18 cellular contexts compared by ENCODE assay signal in genomic region chr17:14080847-14081251, GRCh38. TPM values are rescaled to one million over a fixed set of nuclear protein-coding genes. Genes with fewer than 3 reads are reported as not detected.
DNase-seq lines count a peak whose midpoint lies in the region; ATAC-seq, FAIRE-seq and TF ChIP-seq lines count a peak whose summit lies in the region.
"Had no signal": no experiment of that assay in that cellular context is flagged by ENCODE, and none has a peak within 500 bp of the region (broad histone marks: within the 10 kb centered on the region; RNA-seq: fewer than 3 reads in every experiment).

No MANE protein-coding gene starts in this region.

- no peak for TF ChIP-seq RAD21 in A549 (conservative IDR thresholded peaks at IDR 0.05 in 1 of 2, IDR thresholded peaks at IDR 0.05 in 1 of 2)

- no peak for ATAC-seq in A549
- no peak for ATAC-seq in HG03108 (IDR thresholded peaks at IDR 0.05; ENCODE audit: unreplicated experiment)
- ATAC-seq in HG02840 (IDR thresholded peaks at IDR 0.05; ENCODE audit: low FRiP score, unreplicated experiment): no peak
- ATAC-seq in GM19455 (IDR thresholded peaks at IDR 0.05; ENCODE audit: unreplicated experiment): no peak
- ATAC-seq: activated CD8-positive, alpha-beta T cell treated with anti-CD3 and anti-CD28 coated beads, Interleukin-2, amount 10 ng/mL, durations not matched to agents 7 days and 5 days; HCT116; stimulated activated naive CD8-positive, alpha-beta T cell treated with anti-CD3 and anti-CD28 coated beads, Interleukin-15, amount 100 ng/mL, for 72 hours had no signal

- H3K9me2 ChIP-seq in GM23248 (ENCODE audit: insufficient read depth): no peaks in the 10 kb centered on the region

- no peak overlapping the region for H2AFZ ChIP-seq in GM23248

- H3K4me3 ChIP-seq in A549: no peak overlapping the region
- no peak overlapping the region for H3K4me3 ChIP-seq in GM23248
- H3K4me3 ChIP-seq: esophagus squamous epithelium, SJSA1 had no signal

- H3K4me1 Mint-ChIP-seq in activated T-helper 1 cell treated with anti-CD3 and anti-CD28 coated beads, Interleukin-12 subunit alpha, Interleukin-12 subunit beta, Interleukin-2, Interleukin-4 antibody, amounts not matched to agents 30 ng/mL and 10 ng/mL and 1 ng/mL, durations not matched to agents 14 hours and 24 hours and 36 hours (ENCODE audit: low read depth): peaks cover 46% of the 10 kb centered on the region

- H3K9ac ChIP-seq in GM23248: no peak overlapping the region

- peak; percentile 36 for FAIRE-seq in A549 (lab: Jason Lieb, UNC)

- no peak for TF ChIP-seq CTCF in A549 (IDR thresholded peaks at IDR 0.05)

- peak overlapping the region; percentile 78 for H3K27ac Mint-ChIP-seq in activated T-helper 1 cell treated with anti-CD3 and anti-CD28 coated beads, Interleukin-12 subunit alpha, Interleukin-12 subunit beta, Interleukin-2, Interleukin-4 antibody, amounts not matched to agents 30 ng/mL and 10 ng/mL and 1 ng/mL, durations not matched to agents 14 hours and 24 hours and 36 hours
- H3K27ac Mint-ChIP-seq: activated CD8-positive, alpha-beta T cell treated with anti-CD3 and anti-CD28 coated beads, Interleukin-2, amount 10 ng/mL, durations not matched to agents 7 days and 5 days had no signal

- H3K27me3 Mint-ChIP-seq in activated T-helper 1 cell treated with anti-CD3 and anti-CD28 coated beads, Interleukin-12 subunit alpha, Interleukin-12 subunit beta, Interleukin-2, Interleukin-4 antibody, amounts not matched to agents 30 ng/mL and 10 ng/mL and 1 ng/mL, durations not matched to agents 14 hours and 24 hours and 36 hours (ENCODE audit: insufficient read depth): no peaks in the 10 kb centered on the region
- H3K27me3 Mint-ChIP-seq: IgD-negative memory B cell; stimulated activated naive CD8-positive, alpha-beta T cell treated with anti-CD3 and anti-CD28 coated beads, Interleukin-15, amount 100 ng/mL, for 72 hours had no signal

- H3K4me1 ChIP-seq in A549: no peaks in the 10 kb centered on the region
- H3K4me1 ChIP-seq in GM23248 (ENCODE audit: insufficient read depth): no peaks in the 10 kb centered on the region
- H3K4me1 ChIP-seq: SJSA1 had no signal

- no peaks in the 10 kb centered on the region for H3K27me3 ChIP-seq in GM23248 (replicated peaks; ENCODE audit: insufficient read depth)
- H3K27me3 ChIP-seq: esophagus squamous epithelium, SJSA1 had no signal

- no peak for TF ChIP-seq EP300 in A549 (IDR thresholded peaks at IDR 0.05)

- POLR2A ChIA-PET in A549 (lab: Yijun Ruan, JAX): no interaction called here

- H4K20me1 ChIP-seq in GM23248 (ENCODE audit: insufficient read depth): no peaks in the 10 kb centered on the region

- intact Hi-C loops in activated T-helper 1 cell treated with anti-CD3 and anti-CD28 coated beads, Interleukin-12 subunit alpha, Interleukin-12 subunit beta, Interleukin-2, Interleukin-4 antibody, amounts not matched to agents 30 ng/mL and 10 ng/mL and 1 ng/mL, durations not matched to agents 14 hours and 24 hours and 36 hours (cut with micrococcal nuclease): loop anchor here (1.0 to 2.0 kb wide), 2 partner anchors 12 to 38 kb away; partner anchors contain the start of gene COX10

- no peaks in the 10 kb centered on the region for H3K9me3 ChIP-seq in A549
- no peaks in the 10 kb centered on the region for H3K9me3 ChIP-seq in GM23248 (ENCODE audit: low read depth)
- H3K9me3 ChIP-seq: esophagus squamous epithelium, SJSA1 had no signal

- TF ChIP-seq POLR2A in A549 (IDR thresholded peaks at IDR 0.05; ENCODE audit: low read length): no peak

- H3K36me3 Mint-ChIP-seq in activated T-helper 1 cell treated with anti-CD3 and anti-CD28 coated beads, Interleukin-12 subunit alpha, Interleukin-12 subunit beta, Interleukin-2, Interleukin-4 antibody, amounts not matched to agents 30 ng/mL and 10 ng/mL and 1 ng/mL, durations not matched to agents 14 hours and 24 hours and 36 hours (ENCODE audit: low read depth): peaks cover 43% of the 10 kb centered on the region

- no peaks in the 10 kb centered on the region for H3K9me3 Mint-ChIP-seq in activated T-helper 1 cell treated with anti-CD3 and anti-CD28 coated beads, Interleukin-12 subunit alpha, Interleukin-12 subunit beta, Interleukin-2, Interleukin-4 antibody, amounts not matched to agents 30 ng/mL and 10 ng/mL and 1 ng/mL, durations not matched to agents 14 hours and 24 hours and 36 hours
- H3K9me3 Mint-ChIP-seq: IgD-negative memory B cell; stimulated activated naive CD8-positive, alpha-beta T cell treated with anti-CD3 and anti-CD28 coated beads, Interleukin-15, amount 100 ng/mL, for 72 hours had no signal

- DNase-seq in A549 (ENCODE audit: low read depth in 1 of 2, low spot score in 1 of 2) (no peak), GM23248 (peak; percentile 38), islet precursor cell (peak; percentile 63), RKO (ENCODE audit: low spot score) (no peak)
- DNase-seq in activated T-helper 1 cell treated with anti-CD3 and anti-CD28 coated beads, Interleukin-12 subunit alpha, Interleukin-12 subunit beta, Interleukin-2, Interleukin-4 antibody, amounts not matched to agents 30 ng/mL and 10 ng/mL and 1 ng/mL, durations not matched to agents 14 hours and 24 hours and 36 hours (ENCODE audit: low spot score): no peak
- DNase-seq: activated CD8-positive, alpha-beta T cell treated with anti-CD3 and anti-CD28 coated beads, Interleukin-2, amount 10 ng/mL, durations not matched to agents 7 days and 5 days; activated effector memory CD4-positive, alpha-beta T cell treated with Interleukin-2 at 50 U/mL for 16 hours; esophagus squamous epithelium; hippocampal formation; NCI-H1436; NCI-H446; stimulated activated naive CD8-positive, alpha-beta T cell treated with anti-CD3 and anti-CD28 coated beads, Interleukin-15, amount 100 ng/mL, for 72 hours had no signal

- in situ Hi-C loops in GM23248 (cut with MboI): no loop called here

- no peak overlapping the region for H3K4me3 Mint-ChIP-seq in activated T-helper 1 cell treated with anti-CD3 and anti-CD28 coated beads, Interleukin-12 subunit alpha, Interleukin-12 subunit beta, Interleukin-2, Interleukin-4 antibody, amounts not matched to agents 30 ng/mL and 10 ng/mL and 1 ng/mL, durations not matched to agents 14 hours and 24 hours and 36 hours
- H3K4me3 Mint-ChIP-seq: activated CD8-positive, alpha-beta T cell treated with anti-CD3 and anti-CD28 coated beads, Interleukin-2, amount 10 ng/mL, durations not matched to agents 7 days and 5 days; IgD-negative memory B cell; stimulated activated naive CD8-positive, alpha-beta T cell treated with anti-CD3 and anti-CD28 coated beads, Interleukin-15, amount 100 ng/mL, for 72 hours had no signal

- H3K27ac ChIP-seq in A549 (no peak overlapping the region), GM23248 (no peak overlapping the region)
- H3K27ac ChIP-seq: esophagus squamous epithelium, SJSA1 had no signal

- peaks cover 34% of the 10 kb centered on the region for H3K79me2 ChIP-seq in GM23248 (ENCODE audit: insufficient read depth)

- 84% methylated on average over 4 of the region's 4 CpGs for WGBS in A549 (ENCODE audit: missing lambda C conversion rate)
- 59 to 63% methylated on average over 4 of the region's 4 CpGs for WGBS in GM23248 (ENCODE audit: low coverage in 1 of 2, low lambda C conversion rate in 2 of 2, missing lambda C conversion rate in 2 of 2), 2 experiments

- CTCF ChIA-PET in A549 (lab: Yijun Ruan, JAX): interaction anchor here (1.1 kb wide), 1 partner anchor 38 kb away, joined by 3 read pairs; no protein-coding TSS in a partner anchor

- H3K4me2 ChIP-seq in A549 (no peak overlapping the region), GM23248 (ENCODE audit: unreplicated experiment) (no peak overlapping the region)

- peaks cover 12% of the 10 kb centered on the region; the same call in 1 of the 2 replicates for H3K36me3 ChIP-seq in GM23248 (ENCODE audit: low read depth)

- no peaks in the 10 kb centered on the region for H3F3A ChIP-seq in GM23248 (ENCODE audit: insufficient read depth)

TF ChIP-seq in A549, 52 proteins besides CTCF, POLR2A, EP300 and RAD21:
- TF ChIP-seq CBX8 (IDR thresholded peaks at IDR 0.05) (no peak), RFX5 (IDR thresholded peaks at IDR 0.05) (no peak), EHMT2 (IDR thresholded peaks at IDR 0.05; ENCODE audit: low read depth) (no peak)

RNA-seq across cellular contexts. Expression of gene COX10, which starts 11.5 kb away (rescaled TPM):
- 24.3 and 25.8 TPM in 2 replicates for polyA plus RNA-seq in A549 (2011; rRNA removed)
- 19.5 and 23.4 TPM in 2 replicates for polyA plus RNA-seq in A549 (2012; cell fraction: cytosol; rRNA removed)
- 16.3 and 20.7 TPM in 2 replicates for polyA plus RNA-seq in A549 (2012; cell fraction: nucleus; rRNA removed)
- 14.7 to 17.7 TPM (median 15.1 TPM) in 3 replicates for polyA plus RNA-seq in A549 (2017; fragmentation: RNase III; extraction: RNeasy Plus Mini Kit Qiagen cat#74134 plus additional on column Dnase treatment)
- polyA minus RNA-seq in A549 (2011; rRNA and poly(A)+ RNA removed): 30.8 and 35.4 TPM in 2 replicates
- 13.9 and 24.4 TPM in 2 replicates for total RNA-seq in GM23248 (2014; rRNA removed; shearing (Covaris generic))
- 16.0 and 18.5 TPM in 2 replicates for polyA plus RNA-seq in GM23248 (2016; fragmentation: Nextera tagmentation; extraction: Ambion mirVana)
- total RNA-seq in activated T-helper 1 cell treated with anti-CD3 and anti-CD28 coated beads, Interleukin-12 subunit alpha, Interleukin-12 subunit beta, Interleukin-2, Interleukin-4 antibody, amounts not matched to agents 30 ng/mL and 10 ng/mL and 1 ng/mL, durations not matched to agents 14 hours and 24 hours and 36 hours: 40.1 and 41.7 TPM in 2 replicates

Comparison
In these comparisons a context has a peak if more than half of its experiments do, and no peak if none do; other contexts are left out.
1. DNase-seq: peak in GM23248 (single experiment) and islet precursor cell (single experiment); none in A549 (0 of 2), activated T-helper 1 cell treated with anti-CD3 and anti-CD28 coated beads, Interleukin-12 subunit alpha, Interleukin-12 subunit beta, Interleukin-2, Interleukin-4 antibody, amounts not matched to agents 30 ng/mL and 10 ng/mL and 1 ng/mL, durations not matched to agents 14 hours and 24 hours and 36 hours (single experiment) and RKO (single experiment).